ENCODE assay signal across 9 cellular contexts in genomic region chr2:190409616-190410015, GRCh38. TPM values are rescaled to one million over a fixed set of nuclear protein-coding genes. Genes with fewer than 3 reads are reported as not detected.
A peak's percentile ranks its signal among the peaks of the same experiment; 100 is the strongest.
DNase-seq lines count a peak whose midpoint lies in the region; ATAC-seq and TF ChIP-seq lines count a peak whose summit lies in the region.
"Had no signal": no experiment of that assay in that cellular context is flagged by ENCODE, and none has a peak within 500 bp of the region (broad histone marks: within the 10 kb centered on the region; RNA-seq: fewer than 3 reads in every experiment).

No MANE protein-coding gene starts in this region.

- H3K4me2 ChIP-seq in Karpas-422 (ENCODE audit: low read depth, low read length, poor library complexity, severe bottlenecking) (peak overlapping the region; percentile 94), mammary epithelial cell (ENCODE audit: insufficient read depth, low read depth, low read length) (peak overlapping the region; percentile 90)

- H3K36me3 Mint-ChIP-seq in neural crest cell (ENCODE audit: low read depth), result no peaks in the 10 kb centered on the region

- no peak for TF ChIP-seq CTCF in mammary epithelial cell (conservative IDR thresholded peaks at IDR 0.05 in 1 of 2, IDR thresholded peaks at IDR 0.05 in 1 of 2; ENCODE audit: extremely low read depth in 1 of 2, insufficient read depth in 1 of 2, low read depth in 1 of 2, low read length in 2 of 2)
- no peak for TF ChIP-seq CTCF in neural crest cell (conservative IDR thresholded peaks at IDR 0.05)
- TF ChIP-seq CTCF in adrenal gland (IDR thresholded peaks at IDR 0.05), result no peak

- no TSS peak for BruUV-seq in mammary epithelial cell (replicated peaks; lab: Mats Ljungman, UMichigan)

- 7% methylated on average over 2 of the region's 2 CpGs for WGBS in mammary epithelial cell (ENCODE audit: low coverage, missing lambda C conversion rate)
- 28 to 56% (median 42%) methylated on average over 2 of the region's 2 CpGs for WGBS in adrenal gland, 4 donors

- no peak overlapping the region for H3K27ac Mint-ChIP-seq in neural crest cell (ENCODE audit: unreplicated experiment)

- H3K27ac ChIP-seq in Karpas-422 (ENCODE audit: low read length) (peak overlapping the region; percentile 75), mammary epithelial cell (ENCODE audit: insufficient read depth, low read depth, low read length) (no peak overlapping the region), adrenal gland (no peak overlapping the region)
- H3K27ac ChIP-seq: 22Rv1 had no signal

- H3K4me1 ChIP-seq in Karpas-422 (ENCODE audit: low read length) (peaks cover 54% of the 10 kb centered on the region), mammary epithelial cell (ENCODE audit: insufficient read depth, low read length) (peaks cover 48% of the 10 kb centered on the region), adrenal gland (replicated peaks in 1 of 2) (peaks cover 13 to 51% of the 10 kb centered on the region in 2 donors)

- H3K27me3 ChIP-seq in Karpas-422 (ENCODE audit: low read length), result no peaks in the 10 kb centered on the region
- no peaks in the 10 kb centered on the region for H3K27me3 ChIP-seq in mammary epithelial cell (ENCODE audit: insufficient read depth, low read length)
- H3K27me3 ChIP-seq in adrenal gland, result no peaks in the 10 kb centered on the region

- TF ChIP-seq POLR2A in adrenal gland (IDR thresholded peaks at IDR 0.05), result no peak

- H3K9me3 Mint-ChIP-seq in neural crest cell, result no peaks in the 10 kb centered on the region

- H3K4me3 Mint-ChIP-seq in neural crest cell, result peak overlapping the region; percentile 86

- no peak overlapping the region for H2AFZ ChIP-seq in Karpas-422 (ENCODE audit: low read length)
- H2AFZ ChIP-seq in mammary epithelial cell (ENCODE audit: low read depth, low read length), result peak overlapping the region; percentile 94

- CTCF ChIA-PET in mammary epithelial cell (lab: Charles Lee; ENCODE audit: low non-redundant PET), result no interaction called here

- H3K36me3 ChIP-seq in Karpas-422 (ENCODE audit: insufficient read depth, low read length) (no peaks in the 10 kb centered on the region; the same call in 1 of the 2 replicates), mammary epithelial cell (ENCODE audit: insufficient read depth, low read length) (no peaks in the 10 kb centered on the region), adrenal gland (replicated peaks in 1 of 2) (no peaks in the 10 kb centered on the region)

- H3K9ac ChIP-seq in Karpas-422 (ENCODE audit: low read length) (peak overlapping the region; percentile 94), mammary epithelial cell (ENCODE audit: insufficient read depth, low read length) (peak overlapping the region; percentile 81)

- H3K27me3 Mint-ChIP-seq in neural crest cell (ENCODE audit: low read depth), result peaks cover 44% of the 10 kb centered on the region

- H3K79me2 ChIP-seq in Karpas-422 (ENCODE audit: low read length) (peaks cover 52% of the 10 kb centered on the region), mammary epithelial cell (ENCODE audit: insufficient read depth, low read length) (peaks cover 21% of the 10 kb centered on the region)

- no peaks in the 10 kb centered on the region for H3K9me3 ChIP-seq in Karpas-422 (ENCODE audit: low read length)
- no peaks in the 10 kb centered on the region for H3K9me3 ChIP-seq in mammary epithelial cell (replicated peaks; ENCODE audit: insufficient read depth, low read length)
- no peaks in the 10 kb centered on the region for H3K9me3 ChIP-seq in adrenal gland (replicated peaks in 1 of 3)

- no peaks in the 10 kb centered on the region for H3K9me2 ChIP-seq in Karpas-422 (replicated peaks; ENCODE audit: insufficient read depth, low read length)

- intact Hi-C loops in mammary epithelial cell (cut with micrococcal nuclease) (no loop called here), adrenal gland (cut with DNase I) (no loop called here)

- no peak for ATAC-seq in HG03354 (IDR thresholded peaks at IDR 0.05; ENCODE audit: poor library complexity, severe bottlenecking, unreplicated experiment)

- in situ Hi-C loops in mammary epithelial cell (cut with MboI; ENCODE audit: low sequenced_read_pairs in 2 of 2), result no loop called here

- peaks cover 6% of the 10 kb centered on the region for H3K4me1 Mint-ChIP-seq in neural crest cell

- H3K4me3 ChIP-seq in Karpas-422 (ENCODE audit: low read length) (peak overlapping the region; percentile 78), mammary epithelial cell (replicated peaks in 1 of 3; ENCODE audit: insufficient read depth in 1 of 3, low read depth in 2 of 3, low read length in 3 of 3) (peak overlapping the region in 2 of 3 experiments; percentile 70 to 90), adrenal gland (peak overlapping the region in 1 of 4 donors; percentile 87)

- no peaks in the 10 kb centered on the region for H4K20me1 ChIP-seq in Karpas-422 (ENCODE audit: insufficient read depth, low read depth, low read length)
- H4K20me1 ChIP-seq in mammary epithelial cell (ENCODE audit: insufficient read depth, low read length), result no peaks in the 10 kb centered on the region

- DNase-seq in DMS 273 (lab: John Stamatoyannopoulos, UW; ENCODE audit: unreplicated experiment) (peak; percentile 68), DMS 273 treated with DMSO at 0.1 percent for 48 hours (lab: John Stamatoyannopoulos, UW) (no peak), Karpas-422 (peak; percentile 51), mammary epithelial cell (no peak), neural crest cell (ENCODE audit: low read depth, low spot score) (no peak), adrenal gland (no peak), kidney glomerular epithelial cell (lab: John Stamatoyannopoulos, UW) (no peak)

- dilution Hi-C loops in mammary epithelial cell (cut with HindIII; ENCODE audit: low sequenced_read_pairs), result loop anchor here (5.0 kb wide), 1 partner anchor 67 kb away; the partner anchor contains the start of gene INPP1

RNA-seq across cellular contexts. Expression of gene MFSD6, which starts 1.5 kb away (rescaled TPM):
- total RNA-seq in Karpas-422 (2014; rRNA removed; shearing (Covaris generic); ENCODE audit: low replicate concordance), result 65.5 and 65.9 TPM in 2 replicates
- total RNA-seq in mammary epithelial cell (10 to 100 TPM; 33.7 to 71.7 TPM), neural crest cell (1.5 and 2.1 TPM in 2 replicates), adrenal gland (100 to 1,000 TPM in 6 of 8 donors, 10 to 100 TPM in 2; 39.0 to 253 (median 161) TPM)
- polyA plus RNA-seq in mammary epithelial cell (21.2 TPM), adrenal gland (10 to 100 TPM; 23.2 to 50.7 (median 29.0) TPM)
- polyA minus RNA-seq in mammary epithelial cell, result 34.0 TPM

Comparison
In these comparisons a context has a peak if more than half of its experiments do, and no peak if none do; other contexts are left out.
1. DNase-seq: peak in DMS 273 (single experiment) and Karpas-422 (single experiment); none in DMS 273 treated with DMSO at 0.1 percent for 48 hours (single experiment), mammary epithelial cell (single experiment), neural crest cell (single experiment), adrenal gland (0 of 7) and kidney glomerular epithelial cell (single experiment).
2. RNA of gene MFSD6, which starts 1.5 kb away (total RNA-seq): 39.0 to 253 TPM in adrenal gland, 33.7 to 71.7 TPM in mammary epithelial cell and 65.5 to 65.9 TPM in Karpas-422; 1.5 to 2.1 TPM in neural crest cell; every median in the first group is over 10 times any median in the second.